In the genomic region with DNA sequence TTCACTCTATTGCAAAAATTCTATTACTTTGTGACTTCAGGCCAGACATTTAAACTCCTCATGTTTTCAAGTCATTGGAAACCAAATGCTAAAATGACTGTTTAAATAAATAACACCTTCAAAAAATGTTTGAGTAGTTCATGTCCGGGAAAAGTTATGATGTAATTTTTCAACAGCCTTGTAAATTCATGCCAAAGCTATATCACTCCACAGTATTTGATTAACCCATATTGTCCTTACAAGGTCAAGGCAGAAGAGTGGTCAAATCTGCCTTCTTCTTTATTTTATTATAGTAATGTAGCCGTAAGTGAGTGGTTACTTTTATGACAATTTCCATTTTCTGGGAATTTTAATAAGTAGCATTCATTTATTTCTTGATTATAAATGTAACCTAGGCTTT, we compare ENCODE assay signal across 3 cellular contexts.
"Had no signal": no experiment of that assay in that cellular context is flagged by ENCODE, and none has a peak within 500 bp of the region (broad histone marks: within the 10 kb centered on the region; RNA-seq: fewer than 3 reads in every experiment).

No MANE protein-coding gene starts in this region.

- DNase-seq: GDM1, GF-D8 had no signal

- H3K4me3 ChIP-seq: GM12878 had no signal

- ATAC-seq: GM12878 had no signal
